13 cellular contexts compared by ENCODE assay signal in the genomic region with DNA sequence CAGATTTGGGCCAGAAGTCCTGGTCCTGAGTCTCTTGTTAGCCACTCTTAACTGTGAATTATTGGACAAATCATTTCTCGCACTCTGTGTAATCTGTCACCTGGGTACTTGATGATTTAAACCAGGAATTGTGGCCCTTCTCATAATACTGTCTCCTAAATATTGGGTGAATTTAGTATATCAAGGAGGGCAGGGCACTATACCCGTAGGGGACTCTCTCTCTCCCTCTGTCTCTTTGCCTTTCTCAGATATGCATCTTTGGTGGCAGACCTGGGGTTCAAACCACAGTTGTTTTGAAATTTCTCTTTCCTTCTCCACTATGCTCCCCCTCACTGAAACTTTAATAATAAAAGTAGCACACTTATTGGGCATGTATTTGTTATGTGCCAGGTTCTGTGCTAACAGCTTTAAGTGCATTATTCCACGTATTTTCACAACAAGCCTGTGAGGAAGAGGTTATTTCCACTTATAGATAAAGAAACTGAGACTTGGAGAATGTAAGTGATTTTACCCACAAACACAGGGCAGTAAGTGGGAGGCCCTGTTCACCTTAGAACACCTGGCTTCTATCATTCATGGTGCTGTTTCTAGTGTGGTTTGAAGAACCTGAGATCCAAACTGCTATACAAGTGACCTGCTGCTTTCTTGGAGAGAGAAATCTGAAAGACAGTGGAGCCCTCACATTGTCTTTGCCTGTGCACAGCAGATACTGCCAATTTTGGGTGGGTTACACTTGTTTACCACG. TPM values are rescaled to one million over a fixed set of nuclear protein-coding genes. Genes with fewer than 3 reads are reported as not detected.
DNase-seq lines count a peak whose midpoint lies in the region; ATAC-seq, FAIRE-seq and TF ChIP-seq lines count a peak whose summit lies in the region.
"Had no signal": no experiment of that assay in that cellular context is flagged by ENCODE, and none has a peak within 500 bp of the region (broad histone marks: within the 10 kb centered on the region; RNA-seq: fewer than 3 reads in every experiment).

No MANE protein-coding gene starts in this region.

- POLR2A ChIA-PET in activated CD8-positive, alpha-beta T cell treated with anti-CD3 and anti-CD28 coated beads for 36 hours (lab: Charles Lee) = interaction anchor here (0.7 to 4.2 kb wide), 5 partner anchors 11 to 161 kb away, joined by 3 to 56 read pairs (median 4); partner anchors contain the start of gene FAS

- intact Hi-C loops in activated CD8-positive, alpha-beta T cell treated with anti-CD3 and anti-CD28 coated beads for 36 hours (cut with micrococcal nuclease) = loop anchor here (5.0 kb wide), 1 partner anchor 65 kb away; no protein-coding TSS in a partner anchor

- H3K9me3 Mint-ChIP-seq in T-helper 1 cell treated with Interleukin-12 subunit alpha and Interleukin-12 subunit beta and Interleukin-4 antibody, amounts not matched to agents 30 μg/mL and 1 μg/mL, for 36 hours = no peaks in the 10 kb centered on the region
- H3K9me3 Mint-ChIP-seq in activated CD8-positive, alpha-beta T cell treated with anti-CD3 and anti-CD28 coated beads for 36 hours = no peaks in the 10 kb centered on the region
- H3K9me3 Mint-ChIP-seq in osteocyte (ENCODE audit: unreplicated experiment) = no peaks in the 10 kb centered on the region

- H3K4me3 Mint-ChIP-seq in T-helper 1 cell treated with Interleukin-12 subunit alpha and Interleukin-12 subunit beta and Interleukin-4 antibody, amounts not matched to agents 30 μg/mL and 1 μg/mL, for 36 hours = peak overlapping the region; percentile 65
- no peak overlapping the region for H3K4me3 Mint-ChIP-seq in activated CD8-positive, alpha-beta T cell treated with anti-CD3 and anti-CD28 coated beads for 36 hours
- no peak overlapping the region for H3K4me3 Mint-ChIP-seq in osteocyte (ENCODE audit: unreplicated experiment)

- FAIRE-seq in H54 (lab: Jason Lieb, UNC) = peak; percentile 48

- H3K36me3 Mint-ChIP-seq in T-helper 1 cell treated with Interleukin-12 subunit alpha and Interleukin-12 subunit beta and Interleukin-4 antibody, amounts not matched to agents 30 μg/mL and 1 μg/mL, for 36 hours (ENCODE audit: low read depth) = peaks cover 28% of the 10 kb centered on the region
- H3K36me3 Mint-ChIP-seq in activated CD8-positive, alpha-beta T cell treated with anti-CD3 and anti-CD28 coated beads for 36 hours (ENCODE audit: low read depth) = peaks cover 25% of the 10 kb centered on the region
- peaks cover 5% of the 10 kb centered on the region for H3K36me3 Mint-ChIP-seq in osteocyte (ENCODE audit: unreplicated experiment)

- CTCF ChIA-PET in activated CD8-positive, alpha-beta T cell treated with anti-CD3 and anti-CD28 coated beads for 36 hours (lab: Charles Lee) = interaction anchor here (0.9 to 3.8 kb wide), 3 partner anchors 27 to 216 kb away, joined by 4 to 15 read pairs (median 13); no protein-coding TSS in a partner anchor

- no peaks in the 10 kb centered on the region for H3K27me3 Mint-ChIP-seq in T-helper 1 cell treated with Interleukin-12 subunit alpha and Interleukin-12 subunit beta and Interleukin-4 antibody, amounts not matched to agents 30 μg/mL and 1 μg/mL, for 36 hours (ENCODE audit: low read depth)
- H3K27me3 Mint-ChIP-seq in activated CD8-positive, alpha-beta T cell treated with anti-CD3 and anti-CD28 coated beads for 36 hours = no peaks in the 10 kb centered on the region
- H3K27me3 Mint-ChIP-seq in osteocyte (ENCODE audit: unreplicated experiment) = no peaks in the 10 kb centered on the region

- no peak for TF ChIP-seq CTCF in activated CD8-positive, alpha-beta T cell treated with anti-CD3 and anti-CD28 coated beads for 36 hours (IDR thresholded peaks at IDR 0.05)
- TF ChIP-seq CTCF in osteocyte (IDR thresholded peaks at IDR 0.05) = no peak

- peak; percentile 28 for ATAC-seq in activated CD8-positive, alpha-beta T cell treated with anti-CD3 and anti-CD28 coated beads for 36 hours
- no peak for ATAC-seq in GM21717 (IDR thresholded peaks at IDR 0.05; ENCODE audit: unreplicated experiment)

- H3K27ac Mint-ChIP-seq in T-helper 1 cell treated with Interleukin-12 subunit alpha and Interleukin-12 subunit beta and Interleukin-4 antibody, amounts not matched to agents 30 μg/mL and 1 μg/mL, for 36 hours = peak overlapping the region; percentile 77
- peak overlapping the region; percentile 69 for H3K27ac Mint-ChIP-seq in activated CD8-positive, alpha-beta T cell treated with anti-CD3 and anti-CD28 coated beads for 36 hours
- H3K27ac Mint-ChIP-seq in osteocyte (ENCODE audit: unreplicated experiment) = peak overlapping the region; percentile 66
- H3K27ac Mint-ChIP-seq: progenitor cell of endocrine pancreas had no signal

- no peak for TF ChIP-seq POLR2A in H54 (IDR thresholded peaks at IDR 0.05; ENCODE audit: low read depth, low read length)

- peaks cover 54% of the 10 kb centered on the region for H3K4me1 Mint-ChIP-seq in T-helper 1 cell treated with Interleukin-12 subunit alpha and Interleukin-12 subunit beta and Interleukin-4 antibody, amounts not matched to agents 30 μg/mL and 1 μg/mL, for 36 hours (ENCODE audit: low read depth)
- peaks cover 52% of the 10 kb centered on the region for H3K4me1 Mint-ChIP-seq in activated CD8-positive, alpha-beta T cell treated with anti-CD3 and anti-CD28 coated beads for 36 hours (ENCODE audit: low read depth)
- peaks cover 30% of the 10 kb centered on the region for H3K4me1 Mint-ChIP-seq in osteocyte (ENCODE audit: unreplicated experiment)

- DNase-seq in T-helper 1 cell (no peak), H54 (ENCODE audit: insufficient read length, low spot score) (no peak), osteocyte (ENCODE audit: extremely low spot score, unreplicated experiment) (no peak), NK-92 (lab: John Stamatoyannopoulos, UW; ENCODE audit: unreplicated experiment) (no peak)
- DNase-seq in activated CD8-positive, alpha-beta T cell treated with anti-CD3 and anti-CD28 coated beads for 36 hours = no peak
- DNase-seq in effector CD8-positive, alpha-beta T cell (lab: John Stamatoyannopoulos, UW) = no peak
- DNase-seq: 8988T; activated CD8-positive, alpha-beta memory T cell treated with anti-CD3 and anti-CD28 coated beads, Interleukin-2, amount 50 U/mL, for 48 hours; foreskin melanocyte; H7 had no signal

RNA-seq across cellular contexts. Expression of gene FAS, which starts 11.8 kb away (rescaled TPM):
- total RNA-seq in activated CD8-positive, alpha-beta T cell treated with anti-CD3 and anti-CD28 coated beads for 36 hours = 10 to 100 TPM; 48.6 to 49.0 TPM
- 6.9 and 8.8 TPM in 2 replicates for total RNA-seq in osteocyte

RNA-seq across cellular contexts. Expression of gene ACTA2, which starts 49.8 kb away (rescaled TPM):
- total RNA-seq in activated CD8-positive, alpha-beta T cell treated with anti-CD3 and anti-CD28 coated beads for 36 hours = 10 to 100 TPM; 13.3 to 14.9 TPM
- 315 and 329 TPM in 2 replicates for total RNA-seq in osteocyte
- total RNA-seq: H7 had no signal

Comparison
In these comparisons a context has a peak if more than half of its experiments do, and no peak if none do; other contexts are left out.
1. RNA of gene ACTA2, which starts 49.8 kb away (total RNA-seq): 315 to 329 TPM in osteocyte; 13.3 to 14.9 TPM in activated CD8-positive, alpha-beta T cell treated with anti-CD3 and anti-CD28 coated beads for 36 hours; every median in the first group is over 10 times any median in the second.
2. Peak in every context shown above with its lines, with median percentiles within 50 percentile points of each other: H3K27ac Mint-ChIP-seq.